ENCODE assay signal across 8 cellular contexts in genomic region chr5:2751592-2752021, GRCh38. TPM values are rescaled to one million over a fixed set of nuclear protein-coding genes. Genes with fewer than 3 reads are reported as not detected.
A peak's percentile ranks its signal among the peaks of the same experiment; 100 is the strongest.
DNase-seq lines count a peak whose midpoint lies in the region; ATAC-seq lines count a peak whose summit lies in the region.

Gene IRX2 (minus strand): TSS chr5:2751677. CDS start chr5:2751413, 264 bp downstream.

- no peak within 1 kb of the TSS for H3K4me3 ChIP-seq in effector memory CD4-positive, alpha-beta T cell (ENCODE audit: insufficient read depth, low read depth, low read length, poor library complexity, severe bottlenecking)

- H3K4me1 ChIP-seq in ES-I3 (ENCODE audit: insufficient read depth, low read length), result no peaks in the 10 kb centered on the region
- H3K4me1 ChIP-seq in effector memory CD4-positive, alpha-beta T cell (ENCODE audit: control insufficient read depth, insufficient read depth, low read length, poor library complexity, severe bottlenecking), result peaks cover 3% of the 10 kb centered on the region

- peaks cover 48% of the 10 kb centered on the region for H3K27me3 ChIP-seq in effector memory CD4-positive, alpha-beta T cell (replicated peaks; ENCODE audit: control insufficient read depth, insufficient read depth, low read length, poor library complexity, severe bottlenecking)

- H3K9ac ChIP-seq in ES-I3 (ENCODE audit: low read depth, low read length), result peak within 1 kb of the TSS; percentile 84

- peak; percentile 91 to 98 for DNase-seq in NCI-H524 (lab: John Stamatoyannopoulos, UW)
- peak; percentile 87 for DNase-seq in epithelial cell of prostate (ENCODE audit: low read depth, low spot score)
- peak; percentile 52 for DNase-seq in mucosa of gallbladder (ENCODE audit: low spot score)
- no peak for DNase-seq in effector memory CD4-positive, alpha-beta T cell

- peaks cover 4% of the 10 kb centered on the region for H3K36me3 ChIP-seq in ES-I3 (ENCODE audit: insufficient read depth, low read length)
- H3K36me3 ChIP-seq in effector memory CD4-positive, alpha-beta T cell (ENCODE audit: control insufficient read depth, insufficient read depth, low read length), result no peaks in the 10 kb centered on the region

- H3K27ac ChIP-seq in epithelial cell of prostate, result peak within 1 kb of the TSS; percentile 67
- no peak within 1 kb of the TSS for H3K27ac ChIP-seq in effector memory CD4-positive, alpha-beta T cell (ENCODE audit: insufficient read depth, low read length, poor library complexity, severe bottlenecking)

- no peaks in the 10 kb centered on the region for H3K9me3 ChIP-seq in ES-I3 (ENCODE audit: control insufficient read depth, insufficient read depth, low read length)
- H3K9me3 ChIP-seq in effector memory CD4-positive, alpha-beta T cell (ENCODE audit: control insufficient read depth, low read length), result no peaks in the 10 kb centered on the region

- no peak for ATAC-seq in GM21526 (IDR thresholded peaks at IDR 0.05; ENCODE audit: low FRiP score, unreplicated experiment)
- no peak for ATAC-seq in HG02970 (IDR thresholded peaks at IDR 0.05; ENCODE audit: low FRiP score, unreplicated experiment)
- ATAC-seq in GM21737 (IDR thresholded peaks at IDR 0.05; ENCODE audit: unreplicated experiment), result no peak

RNA-seq across cellular contexts. Expression of gene IRX2, which starts in this region (rescaled TPM):
- 0.26 TPM for total RNA-seq in mucosa of gallbladder

Comparison
In these comparisons a context has a peak if more than half of its experiments do, and no peak if none do; other contexts are left out.
1. Peak in DNase-seq in mucosa of gallbladder; RNA of the gene not detected or under 1 TPM.
2. DNase-seq: peak in NCI-H524 (2 of 2) and epithelial cell of prostate (single experiment); none in effector memory CD4-positive, alpha-beta T cell (0 of 3).